20 cellular contexts compared by ENCODE assay signal in the genomic region with DNA sequence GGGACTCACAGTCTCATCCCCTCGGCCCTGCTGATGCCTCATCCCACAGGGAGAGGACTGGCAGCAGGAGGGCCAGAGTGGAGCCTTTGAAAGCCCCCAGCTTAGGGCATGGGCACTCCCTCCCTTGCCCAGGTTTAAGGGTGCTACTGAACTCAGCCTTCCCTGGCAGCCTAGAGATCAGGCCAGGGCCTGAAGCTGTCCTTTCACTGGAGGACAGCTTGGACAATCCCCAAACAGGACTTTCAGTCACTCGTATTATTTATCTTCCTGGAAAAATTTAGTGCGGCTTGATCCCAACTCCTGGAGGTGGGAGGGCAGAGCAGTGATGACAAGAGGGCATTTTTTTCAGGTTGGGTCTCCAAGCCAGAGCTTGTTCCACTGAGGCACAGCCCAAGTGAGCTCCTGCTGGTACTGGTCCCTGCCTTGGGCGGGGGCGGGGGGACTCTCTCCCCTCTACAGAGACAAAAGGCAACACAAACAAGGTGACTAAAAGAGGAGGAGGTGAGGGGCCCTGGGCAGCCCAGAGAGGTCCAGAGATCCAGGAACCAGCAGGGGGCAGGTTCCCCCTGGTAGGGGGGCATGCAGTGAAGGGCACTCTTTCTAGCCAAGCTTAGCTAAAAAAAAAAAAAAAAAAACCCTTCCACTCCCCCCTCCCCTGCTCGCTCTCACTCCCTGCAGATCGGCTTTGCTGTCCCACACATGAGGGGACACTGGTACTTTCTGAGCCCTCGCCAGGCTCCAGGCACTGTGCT. TPM values are rescaled to one million over a fixed set of nuclear protein-coding genes. Genes with fewer than 3 reads are reported as not detected.
DNase-seq lines count a peak whose midpoint lies in the region; ATAC-seq, FAIRE-seq and TF ChIP-seq lines count a peak whose summit lies in the region.
"Had no signal": no experiment of that assay in that cellular context is flagged by ENCODE, and none has a peak within 500 bp of the region (broad histone marks: within the 10 kb centered on the region; RNA-seq: fewer than 3 reads in every experiment).

No MANE protein-coding gene starts in this region.

- H2AK5ac ChIP-seq in H1 (ENCODE audit: low read depth, low read length) (peak overlapping the region; percentile 60; the same call in 1 of the 2 replicates), neuronal stem cell (ENCODE audit: low read depth, low read length) (peak overlapping the region; percentile 16)

- H3K4me2 ChIP-seq in H1 (ENCODE audit: insufficient read depth in 1 of 2, low read depth in 2 of 2, low read length in 2 of 2) (no peak overlapping the region), neuronal stem cell (ENCODE audit: insufficient read depth, low read length, poor library complexity, severe bottlenecking) (no peak overlapping the region)
- H3K4me2 ChIP-seq: A549 had no signal

- peak overlapping the region; percentile 61; the same call in 1 of the 2 replicates for H2BK15ac ChIP-seq in H1 (ENCODE audit: low read length)
- peak overlapping the region; percentile 40 for H2BK15ac ChIP-seq in neuronal stem cell (ENCODE audit: low read length)

- no peak overlapping the region for H3K9ac ChIP-seq in H1 (replicated peaks in 1 of 4; ENCODE audit: extremely low read depth in 1 of 4, low read depth in 3 of 4, low read length in 3 of 4)
- no peak overlapping the region for H3K9ac ChIP-seq in neuronal stem cell (ENCODE audit: low read depth, low read length, poor library complexity)
- H3K9ac ChIP-seq: GM23248 had no signal

- H2BK12ac ChIP-seq in H1 (ENCODE audit: low read depth, low read length), result no peak overlapping the region
- peak overlapping the region; percentile 0 for H2BK12ac ChIP-seq in neuronal stem cell (ENCODE audit: low read length)

- no peak for TF ChIP-seq RAD21 in H1 (IDR thresholded peaks at IDR 0.05 in 1 of 2, conservative IDR thresholded peaks at IDR 0.05 in 1 of 2; ENCODE audit: low read depth in 2 of 2, low read length in 2 of 2)

- H3K9me3 ChIP-seq in H1 (ENCODE audit: insufficient read depth in 2 of 2, low read depth in 1 of 2, low read length in 1 of 2), result no peaks in the 10 kb centered on the region
- H3K9me3 ChIP-seq in neuronal stem cell (replicated peaks in 1 of 2; ENCODE audit: control insufficient read depth in 2 of 2, insufficient read depth in 1 of 2, low read depth in 1 of 2, low read length in 2 of 2), result no peaks in the 10 kb centered on the region
- H3K9me3 ChIP-seq: A549 had no signal

- no peak overlapping the region for H2BK20ac ChIP-seq in H1 (ENCODE audit: low read length)

- FAIRE-seq in H1 (lab: Jason Lieb, UNC), result no peak
- FAIRE-seq: A549, RCC 7860 had no signal

- CTCF ChIA-PET in H1 (lab: Charles Lee; ENCODE audit: partially characterized antibody), result interaction anchor here (0.6 to 39.4 kb wide), 14 partner anchors 9 to 1825 kb away, joined by 3 to 1084 read pairs (median 4); a partner anchor contains a TSS

- H4K91ac ChIP-seq in H1 (replicated peaks; ENCODE audit: insufficient read length, low read length), result no peak overlapping the region
- no peak overlapping the region for H4K91ac ChIP-seq in neuronal stem cell (ENCODE audit: low read depth, low read length, poor library complexity)

- no peaks in the 10 kb centered on the region for H4K20me1 ChIP-seq in H1 (replicated peaks in 1 of 2; ENCODE audit: control insufficient read depth in 1 of 2, insufficient read depth in 2 of 2, low read length in 2 of 2)

- H3K4ac ChIP-seq in H1 (replicated peaks; ENCODE audit: insufficient read length, low read depth, low read length) (no peak overlapping the region), neuronal stem cell (ENCODE audit: low read length) (no peak overlapping the region)

- H2BK120ac ChIP-seq in H1 (replicated peaks; ENCODE audit: low read depth, low read length) (no peak overlapping the region), neuronal stem cell (ENCODE audit: low read depth, low read length) (no peak overlapping the region)

- DNase-seq in GM06990 (ENCODE audit: extremely low read depth, insufficient read length), result no peak
- no peak for DNase-seq in NB4 (ENCODE audit: low read depth)
- DNase-seq in H1 (ENCODE audit: low read depth in 1 of 2, low spot score in 2 of 2), result no peak
- no peak for DNase-seq in neuronal stem cell (ENCODE audit: low spot score)
- DNase-seq in SKM-1 treated with dmso at 0.1 percent for 144 hours (lab: John Stamatoyannopoulos, UW; ENCODE audit: unreplicated experiment), result no peak
- DNase-seq: DMS 273 treated with DMSO at 0.1 percent for 48 hours, GM23248, NCI-H1436, NCI-H2029 treated with DMSO at 0.1 percent for 48 hours, NCI-H2171 treated with DMSO at 0.1 percent for 48 hours, NCI-H510A treated with DMSO at 0.1 percent for 48 hours, Right ventricle myocardium superior, T-cell had no signal

- 81% methylated on average over 7 of the region's 8 CpGs; no CpG with 5 or more reads in 1 of the 2 experiments for WGBS in H1 (ENCODE audit: extremely low coverage in 1 of 2, insufficient coverage in 1 of 2, insufficient read length in 1 of 2, insufficient replicate concordance in 2 of 2, low coverage in 1 of 2, low lambda C conversion rate in 2 of 2, missing lambda C conversion rate in 1 of 2), 2 experiments
- WGBS in neuronal stem cell (ENCODE audit: extremely low coverage in 2 of 2, insufficient read length in 2 of 2, insufficient replicate concordance in 1 of 2), 2 donors, result no CpG with 5 or more reads among the region's 8 CpGs

- H3K18ac ChIP-seq in H1 (ENCODE audit: extremely low read depth, low read length), result no peak overlapping the region
- H3K18ac ChIP-seq in neuronal stem cell (ENCODE audit: low read length), result peak overlapping the region; percentile 46

- TF ChIP-seq POLR2A in NB4 (IDR thresholded peaks at IDR 0.05; ENCODE audit: extremely low read depth, insufficient read length) (no peak), H1 (IDR thresholded peaks at IDR 0.05; ENCODE audit: control extremely low read depth in 1 of 2, low read depth in 2 of 2, low read length in 2 of 2) (no peak)

- H3K56ac ChIP-seq in H1 (replicated peaks; ENCODE audit: insufficient read length, low read depth, low read length), result no peak overlapping the region

- H4K5ac ChIP-seq in H1 (ENCODE audit: insufficient read length, low read depth, low read length), result no peak overlapping the region

- H3K79me1 ChIP-seq in H1 (ENCODE audit: low read depth, low read length) (no peaks in the 10 kb centered on the region; the same call in 1 of the 2 replicates), neuronal stem cell (ENCODE audit: low read depth, low read length) (no peaks in the 10 kb centered on the region)

- H3K4me1 ChIP-seq in H1 (replicated peaks in 1 of 4; ENCODE audit: control insufficient read depth in 3 of 4, insufficient read depth in 4 of 4, low read length in 3 of 4) (peaks cover 0 to 14% (median 9%) of the 10 kb centered on the region in 4 experiments; a peak in 6 of 7 replicates), neuronal stem cell (ENCODE audit: control insufficient read depth in 2 of 2, insufficient read depth in 1 of 2, low read depth in 1 of 2, low read length in 2 of 2) (peaks cover 6 to 13% of the 10 kb centered on the region in 2 donors)

- no peaks in the 10 kb centered on the region; the same call in 1 of the 2 replicates for H3K27me3 ChIP-seq in GM06990 (replicated peaks; ENCODE audit: control insufficient read depth, insufficient read depth, low read length)
- H3K27me3 ChIP-seq in H1 (replicated peaks in 1 of 4; ENCODE audit: control insufficient read depth in 3 of 4, extremely low read depth in 1 of 4, insufficient read depth in 3 of 4, low read length in 3 of 4), result peaks cover 4 to 22% (median 18%) of the 10 kb centered on the region in 4 experiments
- H3K27me3 ChIP-seq in neuronal stem cell (ENCODE audit: control insufficient read depth in 3 of 3, insufficient read depth in 3 of 3, low read depth in 1 of 3, low read length in 3 of 3), result peaks cover 5 to 61% (median 19%) of the 10 kb centered on the region in 3 experiments

- peak; percentile 7 for TF ChIP-seq CTCF in GM06990 (IDR thresholded peaks at IDR 0.05; ENCODE audit: insufficient read depth, low read length, poor library complexity, severe bottlenecking)
- TF ChIP-seq CTCF in NB4 (IDR thresholded peaks at IDR 0.05; ENCODE audit: low read depth, low read length), result peak; percentile 16
- no peak for TF ChIP-seq CTCF in H1 (IDR thresholded peaks at IDR 0.05; ENCODE audit: control extremely low read depth in 1 of 3, insufficient read depth in 1 of 3, low read depth in 1 of 3, low read length in 3 of 3)

- H2BK5ac ChIP-seq in H1 (ENCODE audit: low read depth, low read length), result no peak overlapping the region
- H2BK5ac ChIP-seq in neuronal stem cell (ENCODE audit: low read length), result no peak overlapping the region

- POLR2A ChIA-PET in H1 (lab: Charles Lee; ENCODE audit: partially characterized antibody), result interaction anchor here (1.3 to 1.7 kb wide), 3 partner anchors 9 to 70 kb away, joined by 3 to 6 read pairs (median 4); no protein-coding TSS in a partner anchor

- no peak overlapping the region for H3K14ac ChIP-seq in H1 (ENCODE audit: insufficient read length)
- H3K14ac ChIP-seq in neuronal stem cell (ENCODE audit: low read length), result no peak overlapping the region

- H3K79me2 ChIP-seq in H1 (ENCODE audit: control insufficient read depth in 1 of 2, insufficient read depth in 2 of 2, low read length in 2 of 2), result no peaks in the 10 kb centered on the region

- peaks cover 6% of the 10 kb centered on the region; the same call in 1 of the 2 replicates for H3K23me2 ChIP-seq in H1 (ENCODE audit: low read depth, low read length)

- no peak for TF ChIP-seq EP300 in H1 (IDR thresholded peaks at IDR 0.05; ENCODE audit: borderline replicate concordance in 1 of 2, low read depth in 2 of 2, low read length in 2 of 2)

- ATAC-seq in HG03280 (IDR thresholded peaks at IDR 0.05; ENCODE audit: unreplicated experiment) (no peak), GM21825 (IDR thresholded peaks at IDR 0.05; ENCODE audit: unreplicated experiment) (no peak)
- ATAC-seq: T-cell had no signal

- H3K23ac ChIP-seq in H1 (ENCODE audit: insufficient read length) (no peak overlapping the region), neuronal stem cell (ENCODE audit: low read depth, low read length, poor library complexity) (no peak overlapping the region)

- H3K36me3 ChIP-seq in GM06990 (ENCODE audit: control insufficient read depth, insufficient read depth, low read length), result no peaks in the 10 kb centered on the region
- H3K36me3 ChIP-seq in H1 (ENCODE audit: control insufficient read depth in 2 of 4, insufficient read depth in 4 of 4, low read length in 3 of 4), result no peaks in the 10 kb centered on the region
- H3K36me3 ChIP-seq in neuronal stem cell (replicated peaks in 1 of 2; ENCODE audit: control insufficient read depth in 2 of 2, insufficient read depth in 2 of 2, low read length in 2 of 2), result no peaks in the 10 kb centered on the region

- H2AFZ ChIP-seq in H1 (ENCODE audit: low read length), result no peak overlapping the region
- H2AFZ ChIP-seq in neuronal stem cell (ENCODE audit: low read length), result no peak overlapping the region
- H2AFZ ChIP-seq: GM23248 had no signal

- no peak overlapping the region for H3K4me3 ChIP-seq in GM06990 (replicated peaks; ENCODE audit: low read depth, low read length)
- no peak overlapping the region for H3K4me3 ChIP-seq in NB4 (ENCODE audit: low read depth, low read length)
- no peak overlapping the region for H3K4me3 ChIP-seq in H1 (ENCODE audit: extremely low read depth in 1 of 4, insufficient read depth in 2 of 4, low read depth in 3 of 4, low read length in 4 of 4)
- no peak overlapping the region for H3K4me3 ChIP-seq in neuronal stem cell (ENCODE audit: low read length in 2 of 2)
- H3K4me3 ChIP-seq: A549, GM23248 had no signal

- H3K27ac ChIP-seq in H1 (ENCODE audit: low read depth, low read length) (no peak overlapping the region), neuronal stem cell (replicated peaks; ENCODE audit: low read length) (no peak overlapping the region)
- H3K27ac ChIP-seq: A549, GM23248, HL-60, SK-N-MC had no signal

- no peak overlapping the region for H4K8ac ChIP-seq in H1 (ENCODE audit: extremely low read depth, insufficient read depth, low read length)
- H4K8ac ChIP-seq in neuronal stem cell (ENCODE audit: low read depth, low read length), result no peak overlapping the region

RNA-seq across cellular contexts. Expression of a gene that starts 1.7 kb away (rescaled TPM):
- total RNA-seq in H1 (2021; fragmentation: NEBNext Ultra II Directional; extraction: Animal tissue kit (Norgen Biotek cat#: 25700)), result 2.5 and 3.9 TPM in 2 replicates
- 6.1 and 7.3 TPM in 2 replicates for polyA plus RNA-seq in H1 (2011; rRNA removed)
- 6.3 TPM for polyA plus RNA-seq in H1 (2011; cell fraction: cytosol; rRNA removed)
- polyA plus RNA-seq in H1 (2011; cell fraction: nucleus; rRNA removed), result 8.4 TPM
- polyA plus RNA-seq in H1 (2012, experiment 1 of 2), result 2.7 to 4.6 TPM (median 3.2 TPM) in 4 replicates
- polyA plus RNA-seq in H1 (2012, experiment 2 of 2), result 3.9 TPM
- 2.5 TPM for polyA plus RNA-seq in H1 (2013, experiment 1 of 2)
- polyA plus RNA-seq in H1 (2013, experiment 2 of 2), result 2.6 TPM
- 2.2 and 2.4 TPM in 2 replicates for polyA minus RNA-seq in H1 (2011; rRNA and poly(A)+ RNA removed)
- polyA minus RNA-seq in H1 (2011; cell fraction: cytosol; rRNA and poly(A)+ RNA removed), result 1.0 TPM
- polyA minus RNA-seq in H1 (2011; cell fraction: nucleus; rRNA and poly(A)+ RNA removed), result 2.3 TPM
- polyA plus RNA-seq in neuronal stem cell (2013, experiment 1 of 2), result 4.2 TPM
- polyA plus RNA-seq in neuronal stem cell (2013, experiment 2 of 2), result 4.2 TPM
- total RNA-seq: GM23248 had no signal
- polyA plus RNA-seq: GM23248 had no signal

RNA-seq across cellular contexts. Expression of a gene that starts 16.0 kb away (rescaled TPM):
- 4.4 and 5.6 TPM in 2 replicates for total RNA-seq in H1 (2021; fragmentation: NEBNext Ultra II Directional; extraction: Animal tissue kit (Norgen Biotek cat#: 25700))
- 9.9 and 10.3 TPM in 2 replicates for polyA plus RNA-seq in H1 (2011; rRNA removed)
- 9.7 TPM for polyA plus RNA-seq in H1 (2011; cell fraction: cytosol; rRNA removed)
- polyA plus RNA-seq in H1 (2011; cell fraction: nucleus; rRNA removed), result 7.9 TPM
- 4.3 to 9.4 TPM (median 6.9 TPM) in 4 replicates for polyA plus RNA-seq in H1 (2012, experiment 1 of 2)
- 5.4 TPM for polyA plus RNA-seq in H1 (2012, experiment 2 of 2)
- 6.4 TPM for polyA plus RNA-seq in H1 (2013, experiment 1 of 2)
- 5.9 TPM for polyA plus RNA-seq in H1 (2013, experiment 2 of 2)
- polyA minus RNA-seq in H1 (2011; rRNA and poly(A)+ RNA removed), result 1.0 and 2.4 TPM in 2 replicates
- polyA minus RNA-seq in H1 (2011; cell fraction: cytosol; rRNA and poly(A)+ RNA removed), result 1.5 TPM
- 3.6 TPM for polyA minus RNA-seq in H1 (2011; cell fraction: nucleus; rRNA and poly(A)+ RNA removed)
- 0.21 TPM for polyA plus RNA-seq in neuronal stem cell (2013, experiment 1 of 2)
- 0.14 TPM for polyA plus RNA-seq in neuronal stem cell (2013, experiment 2 of 2)

RNA-seq across cellular contexts. Expression of a gene that starts 24.6 kb away (rescaled TPM):
- 32.5 and 34.2 TPM in 2 replicates for total RNA-seq in H1 (2021; fragmentation: NEBNext Ultra II Directional; extraction: Animal tissue kit (Norgen Biotek cat#: 25700))
- 40.1 and 52.5 TPM in 2 replicates for polyA plus RNA-seq in H1 (2011; rRNA removed)
- polyA plus RNA-seq in H1 (2011; cell fraction: cytosol; rRNA removed), result 48.0 TPM
- 342 TPM for polyA plus RNA-seq in H1 (2011; cell fraction: nucleus; rRNA removed)
- polyA plus RNA-seq in H1 (2012, experiment 1 of 2), result 29.3 to 46.0 TPM (median 39.5 TPM) in 4 replicates
- 24.5 TPM for polyA plus RNA-seq in H1 (2012, experiment 2 of 2)
- polyA plus RNA-seq in H1 (2013, experiment 1 of 2), result 38.2 TPM
- polyA plus RNA-seq in H1 (2013, experiment 2 of 2), result 33.7 TPM
- polyA minus RNA-seq in H1 (2011; rRNA and poly(A)+ RNA removed), result 17.6 and 21.1 TPM in 2 replicates
- polyA minus RNA-seq in H1 (2011; cell fraction: cytosol; rRNA and poly(A)+ RNA removed), result 11.9 TPM
- 29.5 TPM for polyA minus RNA-seq in H1 (2011; cell fraction: nucleus; rRNA and poly(A)+ RNA removed)
- polyA plus RNA-seq in neuronal stem cell (2013, experiment 1 of 2), result 28.4 TPM
- 27.4 TPM for polyA plus RNA-seq in neuronal stem cell (2013, experiment 2 of 2)

RNA-seq across cellular contexts. Expression of a gene that starts 26.1 kb away (rescaled TPM):
- total RNA-seq in H1 (2021; fragmentation: NEBNext Ultra II Directional; extraction: Animal tissue kit (Norgen Biotek cat#: 25700)), result 0.30 and 0.33 TPM in 2 replicates
- polyA plus RNA-seq in H1 (2011; rRNA removed), result 0.25 and 0.27 TPM in 2 replicates
- 0.39 TPM for polyA plus RNA-seq in H1 (2011; cell fraction: cytosol; rRNA removed)
- polyA plus RNA-seq in H1 (2011; cell fraction: nucleus; rRNA removed), result 1.1 TPM
- 0.27 to 0.55 TPM (median 0.32 TPM) in 4 replicates for polyA plus RNA-seq in H1 (2012, experiment 1 of 2)
- 0.29 TPM for polyA plus RNA-seq in H1 (2012, experiment 2 of 2)
- polyA plus RNA-seq in H1 (2013, experiment 1 of 2), result 0.24 TPM
- polyA plus RNA-seq in H1 (2013, experiment 2 of 2), result 0.20 TPM
- 0.15 and 0.16 TPM in 2 replicates for polyA minus RNA-seq in H1 (2011; rRNA and poly(A)+ RNA removed)
- polyA minus RNA-seq in H1 (2011; cell fraction: cytosol; rRNA and poly(A)+ RNA removed), result not detected
- 0.70 TPM for polyA minus RNA-seq in H1 (2011; cell fraction: nucleus; rRNA and poly(A)+ RNA removed)
- 0.15 TPM for polyA plus RNA-seq in neuronal stem cell (2013, experiment 1 of 2)
- polyA plus RNA-seq in neuronal stem cell (2013, experiment 2 of 2), result 0.08 TPM
- total RNA-seq: GM23248 had no signal
- polyA plus RNA-seq: CD14-positive monocyte had no signal

RNA-seq across cellular contexts. Expression of a gene that starts 46.1 kb away (rescaled TPM):
- 1.4 TPM in 2 replicates for total RNA-seq in H1 (2021; fragmentation: NEBNext Ultra II Directional; extraction: Animal tissue kit (Norgen Biotek cat#: 25700))
- 1.0 and 1.5 TPM in 2 replicates for polyA plus RNA-seq in H1 (2011; rRNA removed)
- 1.1 TPM for polyA plus RNA-seq in H1 (2011; cell fraction: cytosol; rRNA removed)
- 1.8 TPM for polyA plus RNA-seq in H1 (2011; cell fraction: nucleus; rRNA removed)
- 0.64 to 1.3 TPM (median 1.1 TPM) in 4 replicates for polyA plus RNA-seq in H1 (2012, experiment 1 of 2)
- 0.63 TPM for polyA plus RNA-seq in H1 (2012, experiment 2 of 2)
- polyA plus RNA-seq in H1 (2013, experiment 1 of 2), result 0.61 TPM
- 0.57 TPM for polyA plus RNA-seq in H1 (2013, experiment 2 of 2)
- polyA minus RNA-seq in H1 (2011; rRNA and poly(A)+ RNA removed), result 1.1 and 1.4 TPM in 2 replicates
- polyA minus RNA-seq in H1 (2011; cell fraction: cytosol; rRNA and poly(A)+ RNA removed), result 1.5 TPM
- 1.8 TPM for polyA minus RNA-seq in H1 (2011; cell fraction: nucleus; rRNA and poly(A)+ RNA removed)
- polyA plus RNA-seq in neuronal stem cell (2013, experiment 1 of 2), result 2.4 TPM
- polyA plus RNA-seq in neuronal stem cell (2013, experiment 2 of 2), result 2.6 TPM
- total RNA-seq: GM23248 had no signal
- polyA plus RNA-seq: GM23248 had no signal

Comparison
In these comparisons a context has a peak if more than half of its experiments do, and no peak if none do; other contexts are left out.
1. CTCF ChIP-seq: peak in GM06990 (single experiment) and NB4 (single experiment); none in H1 (0 of 3).